ENCODE assay signal across 17 cellular contexts in genomic region chr16:11409398-11409797, GRCh38.
"Had no signal": no experiment of that assay in that cellular context is flagged by ENCODE, and none has a peak within 500 bp of the region (broad histone marks: within the 10 kb centered on the region; RNA-seq: fewer than 3 reads in every experiment).

No MANE protein-coding gene starts in this region.

- H3K9ac ChIP-seq: parathyroid adenoma had no signal

- H3K4me3 ChIP-seq: body of pancreas, colonic mucosa had no signal

- H3K27me3 ChIP-seq: body of pancreas, colonic mucosa, foreskin keratinocyte had no signal

- H3K9me3 ChIP-seq: body of pancreas, colonic mucosa had no signal

- ATAC-seq: activated CD8-positive, alpha-beta T cell treated with anti-CD3 and anti-CD28 coated beads, Interleukin-2, amount 10 ng/mL, durations not matched to agents 7 days and 5 days; body of pancreas; foreskin keratinocyte; left cardiac atrium; stimulated activated effector memory CD8-positive, alpha-beta T cell treated with anti-CD3 and anti-CD28 coated beads, Interleukin-12 subunit alpha, Interleukin-12 subunit beta, amount 100 ng/mL, for 72 hours had no signal

- H3K36me3 ChIP-seq: colonic mucosa had no signal

- H2AFZ ChIP-seq: parathyroid adenoma had no signal

- H3K79me2 ChIP-seq: parathyroid adenoma had no signal

- H3K27ac ChIP-seq: body of pancreas, colonic mucosa, foreskin keratinocyte, parathyroid adenoma had no signal

- H3K4me1 ChIP-seq: body of pancreas, colonic mucosa, foreskin keratinocyte, parathyroid adenoma had no signal

- DNase-seq: activated B cell treated with CpG ODN at 0.5 μM for 24 hours; activated CD4-positive, alpha-beta T cell treated with anti-CD3 and anti-CD28 coated beads for 48 hours; activated CD8-positive, alpha-beta memory T cell treated with anti-CD3 and anti-CD28 coated beads, Interleukin-2, amount 50 U/mL, for 4 hours; activated CD8-positive, alpha-beta T cell treated with anti-CD3 and anti-CD28 coated beads, Interleukin-2, amount 10 ng/mL, durations not matched to agents 7 days and 5 days; activated effector memory CD4-positive, alpha-beta T cell treated with anti-CD3 and anti-CD28 coated beads, Interleukin-2, amount 50 U/mL, for 16 hours; activated T-cell treated with anti-CD3 and anti-CD28 coated beads, Interleukin-2, amount 50 U/mL, for 48 hours; amniotic stem cell; body of pancreas; caudate nucleus; colonic mucosa; effector CD4-positive, alpha-beta T cell; foreskin keratinocyte; left cardiac atrium; naive B cell; T-helper 2 cell had no signal
